ENCODE assay signal across 8 cellular contexts in genomic region chr10:88091490-88092061, GRCh38.
DNase-seq lines count a peak whose midpoint lies in the region; ATAC-seq lines count a peak whose summit lies in the region.

No MANE protein-coding gene starts in this region.

- ATAC-seq in GM18498 (IDR thresholded peaks at IDR 0.05; ENCODE audit: unreplicated experiment) = peak; percentile 88
- ATAC-seq in HG02798 (IDR thresholded peaks at IDR 0.05; ENCODE audit: poor library complexity, unreplicated experiment) = peak; percentile 86

- DNase-seq in OCI-M1 (lab: John Stamatoyannopoulos, UW) (peak; percentile 55), NCI-H526 (lab: John Stamatoyannopoulos, UW) (no peak), NCI-H345 (lab: John Stamatoyannopoulos, UW) (no peak), NCI-H2227 (lab: John Stamatoyannopoulos, UW; ENCODE audit: unreplicated experiment) (no peak)
- DNase-seq in activated gamma-delta T cell treated with anti-CD3 and anti-CD28 coated beads, Interleukin-2, amount 50 U/mL, for 16 hours (ENCODE audit: low read depth) = peak; percentile 56
- peak; percentile 46 to 66 for DNase-seq in stimulated activated CD4-positive, alpha-beta T cell treated with anti-CD3 and anti-CD28 coated beads, Interleukin-4, amount 100 ng/mL, for 48 hours (ENCODE audit: low read depth in 2 of 2)

Comparison
In these comparisons a context has a peak if more than half of its experiments do, and no peak if none do; other contexts are left out.
1. DNase-seq: peak in OCI-M1 (single experiment), activated gamma-delta T cell treated with anti-CD3 and anti-CD28 coated beads, Interleukin-2, amount 50 U/mL, for 16 hours (single experiment) and stimulated activated CD4-positive, alpha-beta T cell treated with anti-CD3 and anti-CD28 coated beads, Interleukin-4, amount 100 ng/mL, for 48 hours (2 of 2); none in NCI-H526 (0 of 2), NCI-H345 (single experiment) and NCI-H2227 (single experiment).